ENCODE assay signal across 17 cellular contexts in genomic region chr4:159146454-159146853, GRCh38.
"Had no signal": no experiment of that assay in that cellular context is flagged by ENCODE, and none has a peak within 500 bp of the region (broad histone marks: within the 10 kb centered on the region; RNA-seq: fewer than 3 reads in every experiment).

No MANE protein-coding gene starts in this region.

- H3K4me3 ChIP-seq: dorsolateral prefrontal cortex, ovary, sigmoid colon, upper lobe of right lung had no signal

- H3K27ac Mint-ChIP-seq: activated CD8-positive, alpha-beta T cell treated with anti-CD3 and anti-CD28 coated beads for 36 hours; activated T-helper 1 cell treated with anti-CD3 and anti-CD28 coated beads, Interleukin-12 subunit alpha, Interleukin-12 subunit beta, Interleukin-2, Interleukin-4 antibody, amounts not matched to agents 30 ng/mL and 10 ng/mL and 1 ng/mL, durations not matched to agents 14 hours and 24 hours and 36 hours had no signal

- H3K4me3 Mint-ChIP-seq: activated CD8-positive, alpha-beta T cell treated with anti-CD3 and anti-CD28 coated beads for 36 hours; activated T-helper 1 cell treated with anti-CD3 and anti-CD28 coated beads, Interleukin-12 subunit alpha, Interleukin-12 subunit beta, Interleukin-2, Interleukin-4 antibody, amounts not matched to agents 30 ng/mL and 10 ng/mL and 1 ng/mL, durations not matched to agents 14 hours and 24 hours and 36 hours; neural crest cell had no signal

- H3K9me3 ChIP-seq: ovary, sigmoid colon, upper lobe of right lung had no signal

- DNase-seq: activated CD8-positive, alpha-beta memory T cell treated with anti-CD3 and anti-CD28 coated beads, Interleukin-2, amount 50 U/mL, for 48 hours; activated CD8-positive, alpha-beta T cell treated with anti-CD3 and anti-CD28 coated beads for 36 hours; activated naive CD4-positive, alpha-beta T cell; aorta; dorsolateral prefrontal cortex; kidney; left ventricle myocardium superior; mesendoderm; ovary; sigmoid colon; stimulated activated CD4-positive, alpha-beta T cell treated with anti-CD3 and anti-CD28 coated beads, Interleukin-12 subunit alpha, Interleukin-12 subunit beta, amount 100 ng/mL, for 4 hours; stimulated activated naive CD4-positive, alpha-beta T cell; T1000; upper lobe of right lung had no signal

- H3K36me3 ChIP-seq: ovary, sigmoid colon, upper lobe of right lung had no signal

- H3K27me3 Mint-ChIP-seq: activated CD8-positive, alpha-beta T cell treated with anti-CD3 and anti-CD28 coated beads for 36 hours had no signal

- H3K9me3 Mint-ChIP-seq: activated CD8-positive, alpha-beta T cell treated with anti-CD3 and anti-CD28 coated beads for 36 hours; activated T-helper 1 cell treated with anti-CD3 and anti-CD28 coated beads, Interleukin-12 subunit alpha, Interleukin-12 subunit beta, Interleukin-2, Interleukin-4 antibody, amounts not matched to agents 30 ng/mL and 10 ng/mL and 1 ng/mL, durations not matched to agents 14 hours and 24 hours and 36 hours; neural crest cell had no signal

- H3K27ac ChIP-seq: ovary, upper lobe of right lung, VCaP had no signal

- ATAC-seq: activated CD8-positive, alpha-beta T cell treated with anti-CD3 and anti-CD28 coated beads for 36 hours; upper lobe of right lung had no signal

- H3K27me3 ChIP-seq: dorsolateral prefrontal cortex, ovary, sigmoid colon, upper lobe of right lung had no signal
